ENCODE assay signal across 8 cellular contexts in the genomic region with DNA sequence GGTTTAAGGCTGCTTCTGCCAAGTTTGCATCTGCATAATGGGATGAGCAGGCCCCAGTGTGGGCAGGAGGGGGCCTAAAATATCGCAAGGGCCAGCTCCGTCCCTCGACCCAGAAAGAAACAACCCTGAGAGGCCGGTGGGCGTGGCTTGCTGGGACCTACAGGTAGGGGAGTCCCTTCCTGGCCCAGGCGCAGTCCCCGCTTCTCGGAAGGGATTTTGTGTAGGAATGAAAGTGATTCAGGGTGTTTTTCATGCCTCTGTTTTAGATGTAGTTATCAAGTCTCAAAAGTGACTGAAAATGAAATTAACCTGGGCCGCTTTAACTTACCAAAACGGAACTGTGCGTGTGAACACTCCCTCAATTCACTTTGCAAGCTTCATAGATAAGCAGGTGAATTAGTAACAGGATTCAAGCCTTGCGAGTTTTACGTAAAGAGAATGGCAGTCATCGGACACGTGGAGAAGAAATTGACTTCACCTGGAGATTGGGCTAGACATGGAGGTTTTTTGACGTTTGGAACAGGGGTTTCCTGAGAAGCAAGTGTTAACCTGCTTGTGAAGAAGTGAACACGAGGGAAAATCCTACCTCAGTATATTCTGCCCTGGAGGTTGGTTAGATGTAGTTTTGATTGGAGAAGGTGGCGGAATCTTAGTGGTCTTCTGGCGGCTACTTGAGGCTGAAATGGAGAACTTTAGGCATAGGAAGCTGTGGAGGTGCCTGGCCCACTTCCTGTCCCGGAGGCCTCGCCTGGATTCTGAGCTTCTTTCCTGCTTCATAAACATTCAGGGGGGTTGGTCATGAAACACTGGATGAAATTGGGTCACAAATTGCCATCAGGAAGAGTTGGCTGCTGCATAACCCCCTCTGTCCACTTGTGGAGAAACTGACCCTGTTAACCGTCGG. TPM values are rescaled to one million over a fixed set of nuclear protein-coding genes. Genes with fewer than 3 reads are reported as not detected.
DNase-seq lines count a peak whose midpoint lies in the region; ATAC-seq, FAIRE-seq and TF ChIP-seq lines count a peak whose summit lies in the region.

No MANE protein-coding gene starts in this region.

- H4K20me1 ChIP-seq in HepG2 (ENCODE audit: insufficient read depth, low read length): no peaks in the 10 kb centered on the region; the same call in 1 of the 2 replicates

- peak overlapping the region; percentile 85 for H3K27ac Mint-ChIP-seq in MCF 10A (ENCODE audit: low read depth, unreplicated experiment)

- H3K36me3 Mint-ChIP-seq in MCF 10A (ENCODE audit: insufficient read depth, unreplicated experiment): no peaks in the 10 kb centered on the region

- POLR2A ChIA-PET in MCF 10A (lab: Yijun Ruan, JAX) (interaction anchor here (0.7 to 2.0 kb wide), 8 partner anchors 25 to 167 kb away, joined by 3 to 5 read pairs (median 4); no protein-coding TSS in a partner anchor), HepG2 (lab: Yijun Ruan, JAX) (no interaction called here)

- DNase-seq in NCI-H748 (lab: John Stamatoyannopoulos, UW; ENCODE audit: unreplicated experiment) (peak; percentile 24), NCI-H748 treated with DMSO at 0.1 percent for 48 hours (lab: John Stamatoyannopoulos, UW) (no peak), T-helper 9 cell (peak; percentile 79), MCF 10A (ENCODE audit: unreplicated experiment) (peak; percentile 55), HepG2 (ENCODE audit: low spot score) (peak; percentile 29), H54 (ENCODE audit: insufficient read length, low spot score) (no peak)
- peak; percentile 62 to 85 (median 75) for DNase-seq in stimulated activated CD4-positive, alpha-beta T cell treated with anti-CD3 and anti-CD28 coated beads, TNF-alpha, amount 100 ng/mL, for 4 hours (ENCODE audit: low read depth in 3 of 3)

- H3K4me3 Mint-ChIP-seq in MCF 10A (ENCODE audit: unreplicated experiment): peak overlapping the region; percentile 81

- TF ChIP-seq CTCF in MCF 10A (IDR thresholded peaks at IDR 0.05; ENCODE audit: unreplicated experiment) (no peak), HepG2 (CRISPR knock-in tag; IDR thresholded peaks at IDR 0.05) (no peak)

- H3K4me1 ChIP-seq in HepG2 (ENCODE audit: insufficient read depth, low read length): peaks cover 38% of the 10 kb centered on the region

- H3K9ac ChIP-seq in HepG2 (ENCODE audit: insufficient read depth, low read depth, low read length): peak overlapping the region; percentile 58

- H3K4me3 ChIP-seq in HepG2 (replicated peaks in 1 of 3; ENCODE audit: insufficient read depth in 1 of 3, low read depth in 2 of 3, low read length in 3 of 3): peak overlapping the region; percentile 69 to 83 (median 72)

- no peaks in the 10 kb centered on the region for H3K9me3 Mint-ChIP-seq in MCF 10A (ENCODE audit: unreplicated experiment)

- no peak overlapping the region for H2AFZ ChIP-seq in HepG2 (ENCODE audit: low read length)

- H3K27me3 ChIP-seq in HepG2 (ENCODE audit: control insufficient read depth in 1 of 2, insufficient read depth in 2 of 2, low read length in 2 of 2): peaks cover 0 to 3% of the 10 kb centered on the region in 2 experiments; a peak in 1 of 5 replicates

- peaks cover 22% of the 10 kb centered on the region for H3K4me1 Mint-ChIP-seq in MCF 10A (ENCODE audit: insufficient read depth, unreplicated experiment)

- in situ Hi-C loops in HepG2 (cut with HindIII; ENCODE audit: extremely low pct_ligation_motif_present, low pct_unique_long_range_greater_than_20kb): no loop called here

- intact Hi-C loops in MCF 10A (cut with micrococcal nuclease) (loop anchor here (5.0 kb wide), 2 partner anchors 169 to 341 kb away; no protein-coding TSS in a partner anchor), HepG2 (cut with micrococcal nuclease; ENCODE audit: unreplicated experiment) (loop anchor here (5.0 kb wide), 2 partner anchors 76 to 131 kb away; no protein-coding TSS in a partner anchor)

- H3K27ac ChIP-seq in HepG2 (ENCODE audit: extremely low read length, insufficient read depth, low read length): no peak overlapping the region

- no peak for TF ChIP-seq EP300 in HepG2 (IDR thresholded peaks at IDR 0.05; ENCODE audit: low read depth in 2 of 2, low read length in 2 of 2)
- no peak for TF ChIP-seq EP300 in HepG2 (CRISPR knock-in tag; IDR thresholded peaks at IDR 0.05; ENCODE audit: borderline replicate concordance)

- WGBS in HepG2 (ENCODE audit: low lambda C conversion rate): 68% methylated on average over 23 of the region's 23 CpGs

- TF ChIP-seq RAD21 in HepG2 (CRISPR knock-in tag; IDR thresholded peaks at IDR 0.05): no peak

- CTCF ChIA-PET in MCF 10A (lab: Yijun Ruan, JAX) (interaction anchor here (0.6 to 1.7 kb wide), 6 partner anchors 9 to 316 kb away, joined by 3 to 4 read pairs (median 3); no protein-coding TSS in a partner anchor), HepG2 (lab: Yijun Ruan, JAX; ENCODE audit: low intra/inter-chr PET ratio, low total read pairs) (no interaction called here)

- no peak for TF ChIP-seq POLR2A in HepG2 (IDR thresholded peaks at IDR 0.05; ENCODE audit: insufficient read depth in 1 of 2, low read depth in 2 of 2, low read length in 2 of 2)
- no peak for TF ChIP-seq POLR2A in H54 (IDR thresholded peaks at IDR 0.05; ENCODE audit: low read depth, low read length)

- ATAC-seq in HG03196 (IDR thresholded peaks at IDR 0.05; ENCODE audit: unreplicated experiment) (peak; percentile 62), HepG2 (peak; percentile 35)

- no peaks in the 10 kb centered on the region; a peak in 2 of 5 replicates for H3K36me3 ChIP-seq in HepG2 (replicated peaks in 1 of 2; ENCODE audit: control insufficient read depth in 1 of 2, insufficient read depth in 2 of 2, low read length in 2 of 2)

- FAIRE-seq in HepG2 (lab: Jason Lieb, UNC) (peak; percentile 18), H54 (lab: Jason Lieb, UNC) (no peak)

- no peaks in the 10 kb centered on the region for H3K27me3 Mint-ChIP-seq in MCF 10A (ENCODE audit: insufficient read depth, unreplicated experiment)

- BruUV-seq in MCF 10A (replicated peaks; lab: Mats Ljungman, UMichigan) (no TSS peak), HepG2 (replicated peaks; lab: Mats Ljungman, UMichigan) (no TSS peak)

- H3K79me2 ChIP-seq in HepG2 (ENCODE audit: insufficient read depth, low read length): peaks cover 50% of the 10 kb centered on the region

- peak overlapping the region; percentile 96 for H3K4me2 ChIP-seq in HepG2 (ENCODE audit: low read depth, low read length)

- H3K9me3 ChIP-seq in HepG2 (ENCODE audit: low read length): no peaks in the 10 kb centered on the region

TF ChIP-seq in HepG2, 621 proteins besides CTCF, POLR2A, EP300 and RAD21 (continues in another document):
- TF ChIP-seq ZNF629 (CRISPR knock-in tag; conservative IDR thresholded peaks at IDR 0.05) (peak; percentile 46; the same call in 1 of the 2 replicates), ZEB1 (IDR thresholded peaks at IDR 0.05; ENCODE audit: insufficient replicate concordance, low read depth) (peak; percentile 48), ZNF367 (CRISPR knock-in tag; IDR thresholded peaks at IDR 0.05; ENCODE audit: borderline replicate concordance) (no peak), TOE1 (CRISPR knock-in tag; IDR thresholded peaks at IDR 0.05) (no peak)
- TF ChIP-seq, protein P1, sequence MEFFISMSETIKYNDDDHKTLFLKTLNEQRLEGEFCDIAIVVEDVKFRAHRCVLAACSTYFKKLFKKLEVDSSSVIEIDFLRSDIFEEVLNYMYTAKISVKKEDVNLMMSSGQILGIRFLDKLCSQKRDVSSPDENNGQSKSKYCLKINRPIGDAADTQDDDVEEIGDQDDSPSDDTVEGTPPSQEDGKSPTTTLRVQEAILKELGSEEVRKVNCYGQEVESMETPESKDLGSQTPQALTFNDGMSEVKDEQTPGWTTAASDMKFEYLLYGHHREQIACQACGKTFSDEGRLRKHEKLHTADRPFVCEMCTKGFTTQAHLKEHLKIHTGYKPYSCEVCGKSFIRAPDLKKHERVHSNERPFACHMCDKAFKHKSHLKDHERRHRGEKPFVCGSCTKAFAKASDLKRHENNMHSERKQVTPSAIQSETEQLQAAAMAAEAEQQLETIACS (CRISPR knock-in tag; IDR thresholded peaks at IDR 0.05): no peak

RNA-seq across cellular contexts. Expression of a gene that starts 1.7 kb away (rescaled TPM):
- total RNA-seq in MCF 10A (2022) (35.3 and 36.5 TPM in 2 replicates), HepG2 (2016; rRNA removed; fragmentation: Illumina TruSeq; extraction: Trizol) (21.3 and 23.5 TPM in 2 replicates)
- total RNA-seq in HepG2 (2016; cell fraction: cytosol; rRNA removed; fragmentation: Illumina TruSeq; extraction: Trizol; ENCODE audit: low read depth): 20.1 and 23.4 TPM in 2 replicates
- total RNA-seq in HepG2 (2016; cell fraction: insoluble cytoplasmic fraction; rRNA removed; fragmentation: Illumina TruSeq; extraction: Trizol): 17.9 and 25.3 TPM in 2 replicates
- total RNA-seq in HepG2 (2016; cell fraction: membrane; rRNA removed; fragmentation: Illumina TruSeq; extraction: Trizol): 50.5 and 50.9 TPM in 2 replicates
- total RNA-seq in HepG2 (2016; cell fraction: nucleus; rRNA removed; fragmentation: Illumina TruSeq; extraction: Trizol): 12.0 and 12.1 TPM in 2 replicates
- 14.8 and 19.5 TPM in 2 replicates for polyA plus RNA-seq in HepG2 (2011; rRNA removed)
- 21.4 and 24.5 TPM in 2 replicates for polyA plus RNA-seq in HepG2 (2011; cell fraction: cytosol; rRNA removed)
- polyA plus RNA-seq in HepG2 (2011; cell fraction: nucleus; rRNA removed): 8.9 and 9.7 TPM in 2 replicates
- 20.9 and 25.1 TPM in 2 replicates for polyA plus RNA-seq in HepG2 (2012)
- polyA plus RNA-seq in HepG2 (2016; cell fraction: cytosol; fragmentation: Illumina TruSeq; extraction: Trizol; ENCODE audit: low read depth): 30.8 and 31.3 TPM in 2 replicates
- 24.5 and 29.7 TPM in 2 replicates for polyA plus RNA-seq in HepG2 (2016; cell fraction: insoluble cytoplasmic fraction; fragmentation: Illumina TruSeq; extraction: Trizol; ENCODE audit: low read depth)
- 53.4 and 56.8 TPM in 2 replicates for polyA plus RNA-seq in HepG2 (2016; cell fraction: membrane; fragmentation: Illumina TruSeq; extraction: Trizol; ENCODE audit: low read depth)
- polyA plus RNA-seq in HepG2 (2016; cell fraction: nucleus; fragmentation: Illumina TruSeq; extraction: Trizol; ENCODE audit: insufficient read depth, low read depth): 18.9 and 21.5 TPM in 2 replicates
- polyA minus RNA-seq in HepG2 (2011; rRNA and poly(A)+ RNA removed; ENCODE audit: low replicate concordance): 4.0 and 18.1 TPM in 2 replicates
- polyA minus RNA-seq in HepG2 (2011; cell fraction: cytosol; rRNA and poly(A)+ RNA removed): 9.8 and 11.4 TPM in 2 replicates
- polyA minus RNA-seq in HepG2 (2011; cell fraction: nucleus; rRNA and poly(A)+ RNA removed): 9.0 and 11.7 TPM in 2 replicates

Comparison
In these comparisons a context has a peak if more than half of its experiments do, and no peak if none do; other contexts are left out.
1. DNase-seq: peak in NCI-H748 (single experiment), T-helper 9 cell (single experiment), MCF 10A (single experiment), HepG2 (single experiment) and stimulated activated CD4-positive, alpha-beta T cell treated with anti-CD3 and anti-CD28 coated beads, TNF-alpha, amount 100 ng/mL, for 4 hours (3 of 3); none in NCI-H748 treated with DMSO at 0.1 percent for 48 hours (single experiment) and H54 (single experiment).